13 cellular contexts compared by ENCODE assay signal in genomic region chr17:73823684-73824083, GRCh38.
"Had no signal": no experiment of that assay in that cellular context is flagged by ENCODE, and none has a peak within 500 bp of the region (broad histone marks: within the 10 kb centered on the region; RNA-seq: fewer than 3 reads in every experiment).

No MANE protein-coding gene starts in this region.

- H3K27ac ChIP-seq: brain microvascular endothelial cell, colonic mucosa, left lung had no signal

- DNase-seq: activated CD4-positive, alpha-beta T cell treated with anti-CD3 and anti-CD28 coated beads, Interleukin-2, amount 10 ng/mL, durations not matched to agents 7 days and 5 days; activated naive CD4-positive, alpha-beta T cell treated with anti-CD3 and anti-CD28 coated beads, Interleukin-2, amount 50 U/mL, for 16 hours; activated T-cell treated with anti-CD3 and anti-CD28 coated beads for 4 hours; aorta; brain microvascular endothelial cell; colonic mucosa; erythroblast; left lung; occipital lobe; T-helper 1 cell; trophoblast cell had no signal

- H3K9me3 ChIP-seq: colonic mucosa, left lung had no signal

- H3K4me3 ChIP-seq: colonic mucosa, left lung had no signal

- FAIRE-seq: endometrium, frontal cortex had no signal

- H3K36me3 ChIP-seq: brain microvascular endothelial cell, colonic mucosa, left lung had no signal

- H3K27me3 ChIP-seq: brain microvascular endothelial cell, colonic mucosa, left lung had no signal

- ATAC-seq: left lung had no signal
